ENCODE assay signal across 28 cellular contexts in the genomic region with DNA sequence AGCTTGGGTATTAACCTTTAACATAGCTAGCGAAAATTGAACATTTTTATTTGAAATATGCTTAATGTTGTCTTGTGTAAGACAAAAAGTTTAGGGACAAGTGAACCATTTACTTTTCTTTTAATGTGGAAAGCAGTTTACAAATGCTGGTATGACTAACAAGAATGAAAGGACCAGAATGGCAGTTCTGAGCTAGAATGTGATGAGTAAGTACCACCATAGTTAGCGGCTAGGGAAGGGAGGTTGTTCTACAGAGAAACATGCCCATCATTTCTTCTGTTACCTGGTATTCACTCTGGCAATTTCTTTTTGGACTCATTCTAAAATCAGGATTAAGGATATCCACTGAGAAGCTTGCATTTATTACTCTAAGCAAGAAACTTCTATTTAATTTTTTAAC.
"Had no signal": no experiment of that assay in that cellular context is flagged by ENCODE, and none has a peak within 500 bp of the region (broad histone marks: within the 10 kb centered on the region; RNA-seq: fewer than 3 reads in every experiment).

No MANE protein-coding gene starts in this region.

- ATAC-seq: heart left ventricle; mucosa of descending colon; naive thymus-derived CD4-positive, alpha-beta T cell; natural killer cell treated with Interleukin-12 subunit alpha and Interleukin-12 subunit beta and Interleukin-15 and Interleukin-18, amount 100 ng/mL, for 72 hours; pancreas; psoas muscle; sciatic nerve; stimulated activated naive B cell treated with anti-CD40 and anti-IgM and Interleukin-4, amounts not matched to agents 10 μg/mL and 1 μg/mL and 100 μg/mL, for 72 hours; stimulated activated naive CD8-positive, alpha-beta T cell treated with anti-CD3 and anti-CD28 coated beads, Interleukin-15, Interleukin-2, amounts not matched to agents 100 U/mL and 50 U/mL, for 24 hours; upper lobe of right lung had no signal

- H3K9me3 ChIP-seq: heart left ventricle, left ventricle myocardium inferior, mucosa of descending colon, pancreas, psoas muscle, right atrium auricular region, stomach, testis, thyroid gland, transverse colon, upper lobe of right lung had no signal

- H3K27me3 ChIP-seq: heart left ventricle, pancreas, right atrium auricular region, stomach, testis, thyroid gland, transverse colon, upper lobe of right lung had no signal

- H3K27ac ChIP-seq: heart left ventricle, left ventricle myocardium inferior, pancreas, psoas muscle, right atrium auricular region, skin epidermis, stomach, testis, thyroid gland, transverse colon, upper lobe of right lung had no signal

- DNase-seq: heart left ventricle; hypothalamus; immature natural killer cell; kidney; left ventricle myocardium inferior; midbrain; mucosa of descending colon; naive thymus-derived CD4-positive, alpha-beta T cell; pancreas; psoas muscle; stimulated activated CD4-positive, alpha-beta T cell treated with anti-CD3 and anti-CD28 coated beads, Interleukin-12 subunit alpha, Interleukin-12 subunit beta, amount 100 ng/mL, for 4 hours; stimulated activated CD4-positive, alpha-beta T cell treated with anti-CD3 and anti-CD28 coated beads, Interleukin-15, amount 100 ng/mL, for 24 hours; stimulated activated CD4-positive, alpha-beta T cell treated with anti-CD3 and anti-CD28 coated beads, Interleukin-2, amount 100 ng/mL, for 24 hours; stimulated activated CD4-positive, alpha-beta T cell treated with anti-CD3 and anti-CD28 coated beads, Interleukin-4, amount 100 ng/mL, for 1 hour; stimulated activated naive B cell treated with anti-CD40 and anti-IgM and Interleukin-4, amounts not matched to agents 10 μg/mL and 1 μg/mL and 100 μg/mL, for 72 hours; stimulated activated naive CD8-positive, alpha-beta T cell treated with anti-CD3 and anti-CD28 coated beads, Interleukin-15, Interleukin-2, amounts not matched to agents 100 U/mL and 50 U/mL, for 24 hours; stomach; testis; thyroid gland; transverse colon; upper lobe of right lung had no signal

- H3K4me1 ChIP-seq: pancreas, psoas muscle, right atrium auricular region, stomach, testis, transverse colon, upper lobe of right lung had no signal

- FAIRE-seq: islet of Langerhans, kidney, pancreas, urothelium cell line had no signal

- H3K36me3 ChIP-seq: heart left ventricle, left ventricle myocardium inferior, pancreas, right atrium auricular region, stomach, thyroid gland, transverse colon, upper lobe of right lung had no signal

- H3K4me3 ChIP-seq: heart left ventricle, left ventricle myocardium inferior, lung, mucosa of descending colon, pancreas, psoas muscle, right atrium auricular region, skin epidermis, stomach, testis, thyroid gland, transverse colon, upper lobe of right lung had no signal
